In genomic region chr3:95437409-95437808, GRCh38 we compare ENCODE assay signal across 9 cellular contexts.
"Had no signal": no experiment of that assay in that cellular context is flagged by ENCODE, and none has a peak within 500 bp of the region (broad histone marks: within the 10 kb centered on the region; RNA-seq: fewer than 3 reads in every experiment).

No MANE protein-coding gene starts in this region.

- H3K27ac ChIP-seq: KMS-11 had no signal

- ATAC-seq: GM23338 had no signal

- FAIRE-seq: H1, H54, HTR-8/SVneo had no signal

- DNase-seq: H9, HCEC 1CT, Karpas-422, KBM-7 had no signal

- H3K4me2 ChIP-seq: GM23338, KMS-11 had no signal

- H3K4me3 ChIP-seq: GM23338 had no signal
